ENCODE assay signal across 1 cellular context in genomic region chr16:56101480-56101879, GRCh38.
TF ChIP-seq lines count a peak whose summit lies in the region.

No MANE protein-coding gene starts in this region.

TF ChIP-seq in SK-N-SH treated with all-trans-retinoic acid at 6 μM for 48 hours, 23 proteins besides CTCF, POLR2A, EP300 and RAD21 (continued from another document):
- no peak for TF ChIP-seq ZFP30 (CRISPR knock-in tag; IDR thresholded peaks at IDR 0.05)
- TF ChIP-seq SNAI2 (CRISPR knock-in tag; IDR thresholded peaks at IDR 0.05), result no peak
- TF ChIP-seq POU6F1 (CRISPR knock-in tag; IDR thresholded peaks at IDR 0.05; ENCODE audit: borderline replicate concordance, low read depth), result no peak
- no peak for TF ChIP-seq BACH2 (CRISPR knock-in tag; IDR thresholded peaks at IDR 0.05; ENCODE audit: borderline replicate concordance)
- TF ChIP-seq ISL1 (CRISPR knock-in tag; IDR thresholded peaks at IDR 0.05), result no peak
- no peak for TF ChIP-seq ZFP3 (CRISPR knock-in tag; IDR thresholded peaks at IDR 0.05)
- TF ChIP-seq ARNTL (CRISPR knock-in tag; IDR thresholded peaks at IDR 0.05; ENCODE audit: borderline replicate concordance, low read depth), result no peak
- TF ChIP-seq ESRRG (CRISPR knock-in tag; IDR thresholded peaks at IDR 0.05), result no peak
- no peak for TF ChIP-seq TCF4 (CRISPR knock-in tag; IDR thresholded peaks at IDR 0.05; ENCODE audit: borderline replicate concordance)
- no peak for TF ChIP-seq CSDC2 (CRISPR knock-in tag; IDR thresholded peaks at IDR 0.05)
- no peak for TF ChIP-seq ZC3H10 (CRISPR knock-in tag; IDR thresholded peaks at IDR 0.05)
- no peak for TF ChIP-seq CREB5 (CRISPR knock-in tag; IDR thresholded peaks at IDR 0.05; ENCODE audit: low read depth)
- TF ChIP-seq PPARA (CRISPR knock-in tag; IDR thresholded peaks at IDR 0.05; ENCODE audit: borderline replicate concordance), result no peak
- no peak for TF ChIP-seq ZNF8 (CRISPR knock-in tag; IDR thresholded peaks at IDR 0.05)
- no peak for TF ChIP-seq PATZ1 (CRISPR knock-in tag; IDR thresholded peaks at IDR 0.05; ENCODE audit: borderline replicate concordance)
